Comparison of ENCODE assay signal across 12 cellular contexts in the genomic region with DNA sequence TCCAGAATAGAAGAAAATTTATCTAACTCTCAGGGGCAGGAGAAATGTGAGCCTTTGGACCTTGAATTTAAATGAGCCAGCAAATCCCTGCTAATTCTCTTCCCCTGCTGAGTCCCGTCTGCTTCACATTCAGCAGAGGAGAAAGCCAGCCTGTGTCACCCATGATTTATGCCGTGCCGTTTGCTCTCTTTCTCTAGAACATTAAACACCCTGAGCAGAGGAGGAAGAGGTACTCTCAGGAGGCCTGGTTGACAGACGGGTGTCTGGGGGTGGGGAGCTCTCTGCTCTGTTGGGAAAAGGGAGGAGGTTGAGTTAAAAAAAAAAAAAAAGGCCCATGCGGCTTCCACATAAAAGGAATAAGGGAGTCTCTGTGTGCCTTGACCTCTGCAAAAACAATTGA. TPM values are rescaled to one million over a fixed set of nuclear protein-coding genes. Genes with fewer than 3 reads are reported as not detected.
A peak's percentile ranks its signal among the peaks of the same experiment; 100 is the strongest.
DNase-seq lines count a peak whose midpoint lies in the region; ATAC-seq and TF ChIP-seq lines count a peak whose summit lies in the region.
"Had no signal": no experiment of that assay in that cellular context is flagged by ENCODE, and none has a peak within 500 bp of the region (broad histone marks: within the 10 kb centered on the region; RNA-seq: fewer than 3 reads in every experiment).

No MANE protein-coding gene starts in this region.

- no peaks in the 10 kb centered on the region for H3K36me3 Mint-ChIP-seq in endodermal cell (ENCODE audit: low read depth)
- no peaks in the 10 kb centered on the region for H3K36me3 Mint-ChIP-seq in T-helper 2 cell treated with Interferon-gamma antibody and Interleukin-4, amounts not matched to agents 5 μg/mL and 100 μg/mL, for 36 hours (ENCODE audit: low read depth)
- H3K36me3 Mint-ChIP-seq: activated naive CD8-positive, alpha-beta T cell treated with anti-CD3 and anti-CD28 coated beads, Interleukin-2, amount 10 ng/mL, durations not matched to agents 7 days and 5 days had no signal

- peaks cover 15% of the 10 kb centered on the region for H3K4me1 ChIP-seq in HEK293 (ENCODE audit: control insufficient read depth, insufficient read depth, low read length)
- H3K4me1 ChIP-seq in endodermal cell (ENCODE audit: control insufficient read depth, insufficient read depth, low read length) = no peaks in the 10 kb centered on the region
- no peaks in the 10 kb centered on the region for H3K4me1 ChIP-seq in parathyroid adenoma

- CTCF ChIA-PET in HEK293 (lab: Yijun Ruan, JAX) = no interaction called here

- H3K4me3 ChIP-seq in HEK293 (ENCODE audit: low read depth, low read length) (no peak overlapping the region), endodermal cell (ENCODE audit: low read length) (peak overlapping the region; percentile 43), parathyroid adenoma (ENCODE audit: low read depth, low read length) (no peak overlapping the region)

- H3K27ac Mint-ChIP-seq in endodermal cell = peak overlapping the region; percentile 73
- no peak overlapping the region for H3K27ac Mint-ChIP-seq in T-helper 2 cell treated with Interferon-gamma antibody and Interleukin-4, amounts not matched to agents 5 μg/mL and 100 μg/mL, for 36 hours
- H3K27ac Mint-ChIP-seq: activated CD8-positive, alpha-beta T cell treated with anti-CD3 and anti-CD28 coated beads, Interleukin-2, amount 10 ng/mL, durations not matched to agents 7 days and 5 days; activated naive CD8-positive, alpha-beta T cell treated with anti-CD3 and anti-CD28 coated beads, Interleukin-2, amount 10 ng/mL, durations not matched to agents 7 days and 5 days had no signal

- ATAC-seq in GM18520 (IDR thresholded peaks at IDR 0.05; ENCODE audit: unreplicated experiment) = no peak
- ATAC-seq: activated CD8-positive, alpha-beta T cell treated with anti-CD3 and anti-CD28 coated beads, Interleukin-2, amount 10 ng/mL, durations not matched to agents 7 days and 5 days had no signal

- TF ChIP-seq CTCF in HEK293 (tag by site-specific recombination; IDR thresholded peaks at IDR 0.05) (no peak), endodermal cell (conservative IDR thresholded peaks at IDR 0.05) (no peak), parathyroid adenoma (IDR thresholded peaks at IDR 0.05) (no peak)

- no peak overlapping the region for H3K4me2 ChIP-seq in parathyroid adenoma (ENCODE audit: low read length)

- no peak overlapping the region for H3K9ac ChIP-seq in endodermal cell (ENCODE audit: extremely low read depth, low read length, poor library complexity, severe bottlenecking)
- H3K9ac ChIP-seq in parathyroid adenoma = no peak overlapping the region

- H3K27ac ChIP-seq in HEK293 (ENCODE audit: extremely low read depth, low read depth, low read length) (peak overlapping the region; percentile 13; the same call in 1 of the 2 replicates), endodermal cell (ENCODE audit: low read depth, low read length) (peak overlapping the region; percentile 64), parathyroid adenoma (no peak overlapping the region)

- no peaks in the 10 kb centered on the region for H3K9me3 ChIP-seq in HEK293 (ENCODE audit: control insufficient read depth, insufficient read depth, low read depth, low read length)
- H3K9me3 ChIP-seq in endodermal cell (ENCODE audit: control insufficient read depth, low read length) = no peaks in the 10 kb centered on the region
- no peaks in the 10 kb centered on the region for H3K9me3 ChIP-seq in parathyroid adenoma (ENCODE audit: control insufficient read depth, low read length)

- peaks cover 15% of the 10 kb centered on the region for H3K4me1 Mint-ChIP-seq in endodermal cell
- peaks cover 3% of the 10 kb centered on the region for H3K4me1 Mint-ChIP-seq in T-helper 2 cell treated with Interferon-gamma antibody and Interleukin-4, amounts not matched to agents 5 μg/mL and 100 μg/mL, for 36 hours (ENCODE audit: low read depth)

- H3K9me3 Mint-ChIP-seq in endodermal cell = no peaks in the 10 kb centered on the region
- no peaks in the 10 kb centered on the region for H3K9me3 Mint-ChIP-seq in T-helper 2 cell treated with Interferon-gamma antibody and Interleukin-4, amounts not matched to agents 5 μg/mL and 100 μg/mL, for 36 hours
- H3K9me3 Mint-ChIP-seq: activated naive CD8-positive, alpha-beta T cell treated with anti-CD3 and anti-CD28 coated beads, Interleukin-2, amount 10 ng/mL, durations not matched to agents 7 days and 5 days had no signal

- H3K27me3 Mint-ChIP-seq in endodermal cell (ENCODE audit: insufficient read depth) = peaks cover 3% of the 10 kb centered on the region
- peaks cover 23% of the 10 kb centered on the region for H3K27me3 Mint-ChIP-seq in T-helper 2 cell treated with Interferon-gamma antibody and Interleukin-4, amounts not matched to agents 5 μg/mL and 100 μg/mL, for 36 hours (ENCODE audit: low read depth)

- POLR2A ChIA-PET in HEK293 (lab: Yijun Ruan, JAX) = interaction anchor here (1.3 kb wide), 1 partner anchor 12 kb away, joined by 5 read pairs; a partner anchor contains a TSS

- H3K36me3 ChIP-seq in HEK293 (ENCODE audit: control insufficient read depth in 2 of 2, insufficient read depth in 1 of 2, low read length in 2 of 2) = no peaks in the 10 kb centered on the region
- no peaks in the 10 kb centered on the region for H3K36me3 ChIP-seq in endodermal cell (ENCODE audit: control insufficient read depth, insufficient read depth, low read length)
- no peaks in the 10 kb centered on the region for H3K36me3 ChIP-seq in parathyroid adenoma (ENCODE audit: control insufficient read depth, insufficient read depth, low read length)

- 43% methylated on average over 5 of the region's 5 CpGs; no CpG with 5 or more reads in 1 of the 2 experiments for WGBS in endodermal cell (ENCODE audit: insufficient coverage in 1 of 2, insufficient read length in 1 of 2), 2 experiments

- peak overlapping the region; percentile 50 for H2AFZ ChIP-seq in parathyroid adenoma

- DNase-seq in NCI-H345 treated with DMSO at 0.1 percent for 48 hours (lab: John Stamatoyannopoulos, UW; ENCODE audit: unreplicated experiment) (peak; percentile 33), endodermal cell (peak; percentile 63), 8988T (no peak), NCI-H2196 treated with DMSO at 0.1 percent for 48 hours (lab: John Stamatoyannopoulos, UW; ENCODE audit: unreplicated experiment) (no peak)
- DNase-seq in T-helper 2 cell treated with Interferon-gamma antibody and Interleukin-4, amounts not matched to agents 5 μg/mL and 100 μg/mL, for 36 hours (ENCODE audit: low spot score) = no peak
- DNase-seq: activated CD8-positive, alpha-beta T cell treated with anti-CD3 and anti-CD28 coated beads, Interleukin-2, amount 10 ng/mL, durations not matched to agents 7 days and 5 days; activated naive CD8-positive, alpha-beta T cell treated with anti-CD3 and anti-CD28 coated beads, Interleukin-2, amount 10 ng/mL, durations not matched to agents 7 days and 5 days; NCI-H526 treated with DMSO at 0.1 percent for 48 hours; stimulated activated CD4-positive, alpha-beta T cell treated with anti-CD3 and anti-CD28 coated beads, Interleukin-1b, Interleukin-23, amount 100 ng/mL, for 48 hours had no signal

- H3K4me3 Mint-ChIP-seq in endodermal cell = no peak overlapping the region
- no peak overlapping the region for H3K4me3 Mint-ChIP-seq in T-helper 2 cell treated with Interferon-gamma antibody and Interleukin-4, amounts not matched to agents 5 μg/mL and 100 μg/mL, for 36 hours
- H3K4me3 Mint-ChIP-seq: activated CD8-positive, alpha-beta T cell treated with anti-CD3 and anti-CD28 coated beads, Interleukin-2, amount 10 ng/mL, durations not matched to agents 7 days and 5 days; activated naive CD8-positive, alpha-beta T cell treated with anti-CD3 and anti-CD28 coated beads, Interleukin-2, amount 10 ng/mL, durations not matched to agents 7 days and 5 days had no signal

- no peaks in the 10 kb centered on the region for H3K27me3 ChIP-seq in endodermal cell (ENCODE audit: control insufficient read depth, insufficient read depth, low read length, poor library complexity, severe bottlenecking)
- H3K27me3 ChIP-seq in parathyroid adenoma (ENCODE audit: control insufficient read depth, insufficient read depth, low read length) = no peaks in the 10 kb centered on the region

- no peaks in the 10 kb centered on the region for H3K79me2 ChIP-seq in parathyroid adenoma

TF ChIP-seq in HEK293, 187 proteins besides CTCF, POLR2A, EP300 and RAD21 (continues in another document):
- TF ChIP-seq, protein P1, sequence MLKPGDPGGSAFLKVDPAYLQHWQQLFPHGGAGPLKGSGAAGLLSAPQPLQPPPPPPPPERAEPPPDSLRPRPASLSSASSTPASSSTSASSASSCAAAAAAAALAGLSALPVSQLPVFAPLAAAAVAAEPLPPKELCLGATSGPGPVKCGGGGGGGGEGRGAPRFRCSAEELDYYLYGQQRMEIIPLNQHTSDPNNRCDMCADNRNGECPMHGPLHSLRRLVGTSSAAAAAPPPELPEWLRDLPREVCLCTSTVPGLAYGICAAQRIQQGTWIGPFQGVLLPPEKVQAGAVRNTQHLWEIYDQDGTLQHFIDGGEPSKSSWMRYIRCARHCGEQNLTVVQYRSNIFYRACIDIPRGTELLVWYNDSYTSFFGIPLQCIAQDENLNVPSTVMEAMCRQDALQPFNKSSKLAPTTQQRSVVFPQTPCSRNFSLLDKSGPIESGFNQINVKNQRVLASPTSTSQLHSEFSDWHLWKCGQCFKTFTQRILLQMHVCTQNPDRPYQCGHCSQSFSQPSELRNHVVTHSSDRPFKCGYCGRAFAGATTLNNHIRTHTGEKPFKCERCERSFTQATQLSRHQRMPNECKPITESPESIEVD (tag by site-specific recombination; IDR thresholded peaks at IDR 0.05) = peak; percentile 46
- TF ChIP-seq ZNF157 (tag by site-specific recombination; IDR thresholded peaks at IDR 0.05) (no peak), ZEB2 (tag by site-specific recombination; IDR thresholded peaks at IDR 0.05) (no peak), OSR2 (tag by site-specific recombination; IDR thresholded peaks at IDR 0.05) (peak; percentile 48; the same call in 1 of the 2 replicates), WT1 (tag by site-specific recombination; IDR thresholded peaks at IDR 0.05) (peak; percentile 89), FEZF1 (tag by site-specific recombination; IDR thresholded peaks at IDR 0.05) (peak; percentile 79), MEIS1 (CRISPR knock-in tag; IDR thresholded peaks at IDR 0.05; ENCODE audit: borderline replicate concordance) (peak; percentile 75; the same call in 1 of the 2 replicates), ZNF366 (tag by site-specific recombination; conservative IDR thresholded peaks at IDR 0.05) (peak; percentile 40; the same call in 1 of the 2 replicates), KLF16 (tag by site-specific recombination; IDR thresholded peaks at IDR 0.05) (no peak), ZNF423 (tag by site-specific recombination; IDR thresholded peaks at IDR 0.05) (no peak), ZNF585B (tag by site-specific recombination; IDR thresholded peaks at IDR 0.05) (no peak)

RNA-seq across cellular contexts. Expression of a gene that starts 11.3 kb away (rescaled TPM):
- total RNA-seq in endodermal cell = 10 to 100 TPM; 30.9 to 41.3 TPM
- polyA plus RNA-seq in endodermal cell (2013, experiment 1 of 2) = 26.3 TPM
- 24.8 TPM for polyA plus RNA-seq in endodermal cell (2013, experiment 2 of 2)

RNA-seq across cellular contexts. Expression of a gene that starts 33.6 kb away (rescaled TPM):
- total RNA-seq in endodermal cell = 10 to 100 TPM; 44.2 to 45.5 TPM
- polyA plus RNA-seq in endodermal cell (2013, experiment 1 of 2) = 40.8 TPM
- 41.3 TPM for polyA plus RNA-seq in endodermal cell (2013, experiment 2 of 2)

Comparison
In these comparisons a context has a peak if more than half of its experiments do, and no peak if none do; other contexts are left out.
1. DNase-seq: peak in NCI-H345 treated with DMSO at 0.1 percent for 48 hours (single experiment) and endodermal cell (single experiment); none in 8988T (single experiment), NCI-H2196 treated with DMSO at 0.1 percent for 48 hours (single experiment) and T-helper 2 cell treated with Interferon-gamma antibody and Interleukin-4, amounts not matched to agents 5 μg/mL and 100 μg/mL, for 36 hours (single experiment).